17 cellular contexts compared by ENCODE assay signal in genomic region chr9:92142329-92142728, GRCh38.
"Had no signal": no experiment of that assay in that cellular context is flagged by ENCODE, and none has a peak within 500 bp of the region (broad histone marks: within the 10 kb centered on the region; RNA-seq: fewer than 3 reads in every experiment).

No MANE protein-coding gene starts in this region.

- H3K4me3 ChIP-seq: cardiac muscle cell, tibial artery had no signal

- ATAC-seq: activated naive CD8-positive, alpha-beta T cell treated with anti-CD3 and anti-CD28 coated beads, Interleukin-2, amount 50 U/mL, for 24 hours; activated T-helper 17 cell treated with anti-CD3 and anti-CD28 coated beads, Interleukin-2, amount 50 U/mL, for 72 hours; left lobe of liver; natural killer cell treated with Interleukin-12 subunit alpha and Interleukin-12 subunit beta and Interleukin-15 and Interleukin-18, amount 100 ng/mL, for 72 hours; sciatic nerve; T-cell had no signal

- H3K27ac ChIP-seq: cardiac muscle cell, tibial artery had no signal

- H3K27me3 ChIP-seq: ovary had no signal

- DNase-seq: activated CD4-positive, alpha-beta T cell treated with anti-CD3 and anti-CD28 coated beads for 1 hour; activated CD4-positive, alpha-beta T cell treated with anti-CD3 and anti-CD28 coated beads, Interleukin-2, amount 50 U/mL, for 4 hours; activated naive CD4-positive, alpha-beta T cell treated with anti-CD3 and anti-CD28 coated beads for 36 hours; activated naive CD8-positive, alpha-beta T cell treated with anti-CD3 and anti-CD28 coated beads, Interleukin-2, amount 50 U/mL, for 24 hours; aorta; mammary epithelial cell; ovary; stimulated activated CD4-positive, alpha-beta T cell treated with anti-CD3 and anti-CD28 coated beads, Interleukin-12 subunit alpha, Interleukin-12 subunit beta, amount 100 ng/mL, for 4 hours; stimulated activated CD4-positive, alpha-beta T cell treated with anti-CD3 and anti-CD28 coated beads, Interleukin-2, amount 100 ng/mL, for 24 hours; T-cell; T-helper 9 cell had no signal

- H3K9me3 ChIP-seq: ovary, tibial artery had no signal

- H3K36me3 ChIP-seq: cardiac muscle cell, ovary, tibial artery had no signal
